Comparison of ENCODE assay signal across 8 cellular contexts in the genomic region with DNA sequence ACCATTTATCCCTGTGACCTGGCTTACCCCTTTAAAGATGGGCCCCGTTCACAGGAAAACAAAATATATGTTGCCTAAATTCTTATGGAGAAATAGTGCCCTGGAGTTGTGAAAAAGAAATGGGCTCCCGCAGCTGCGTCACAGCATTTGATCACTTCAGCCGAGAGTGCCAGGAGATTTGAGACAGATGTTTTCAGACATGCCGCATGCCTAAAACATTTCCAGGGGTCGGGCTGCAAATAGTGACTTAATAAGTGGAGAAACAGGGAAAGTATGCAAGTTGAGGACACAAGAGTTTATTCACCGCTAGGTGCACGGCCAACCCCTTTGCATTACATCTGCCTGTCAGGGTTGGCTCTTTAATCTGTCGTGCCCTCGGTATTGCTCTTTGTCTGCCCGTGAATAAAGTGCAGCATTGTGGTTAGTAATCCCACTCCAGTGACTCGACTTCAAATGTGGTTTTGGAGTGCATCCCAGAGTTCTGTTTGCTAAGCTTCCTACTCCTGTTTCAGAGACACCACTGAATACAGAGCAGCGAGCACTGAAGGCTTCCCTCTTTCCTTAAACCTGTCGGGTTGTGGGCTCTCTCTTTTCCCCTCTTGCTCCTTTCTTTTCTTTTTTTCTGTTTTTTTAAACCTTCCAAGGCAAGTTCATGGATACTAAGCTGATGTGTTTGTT.
DNase-seq lines count a peak whose midpoint lies in the region; ATAC-seq and TF ChIP-seq lines count a peak whose summit lies in the region.

No MANE protein-coding gene starts in this region.

- peak overlapping the region; percentile 8 for H3K27ac ChIP-seq in colonic mucosa

- no peaks in the 10 kb centered on the region for H3K4me1 ChIP-seq in colonic mucosa

- H3K27me3 Mint-ChIP-seq in mesothelial cell of epicardium (ENCODE audit: low read depth), result no peaks in the 10 kb centered on the region

- ATAC-seq in HG02623 (IDR thresholded peaks at IDR 0.05; ENCODE audit: unreplicated experiment) (no peak), HG02642 (IDR thresholded peaks at IDR 0.05; ENCODE audit: poor library complexity, unreplicated experiment) (no peak)
- no peak for ATAC-seq in stimulated activated naive CD8-positive, alpha-beta T cell treated with anti-CD3 and anti-CD28 coated beads, Interleukin-15, Interleukin-2, amounts not matched to agents 100 U/mL and 50 U/mL, for 24 hours

- H3K4me3 Mint-ChIP-seq in mesothelial cell of epicardium, result peak overlapping the region; percentile 51

- H3K27ac Mint-ChIP-seq in mesothelial cell of epicardium, result peak overlapping the region; percentile 74

- no peaks in the 10 kb centered on the region for H3K27me3 ChIP-seq in colonic mucosa

- peak overlapping the region; percentile 3 for H3K4me3 ChIP-seq in colonic mucosa

- H3K4me1 Mint-ChIP-seq in mesothelial cell of epicardium, result peaks cover 27% of the 10 kb centered on the region

- TF ChIP-seq CTCF in colonic mucosa (IDR thresholded peaks at IDR 0.05) (no peak), mesothelial cell of epicardium (IDR thresholded peaks at IDR 0.05; ENCODE audit: unreplicated experiment) (no peak)

- H3K9me3 Mint-ChIP-seq in mesothelial cell of epicardium, result no peaks in the 10 kb centered on the region

- no peaks in the 10 kb centered on the region for H3K9me3 ChIP-seq in colonic mucosa

- H3K36me3 ChIP-seq in colonic mucosa, result no peaks in the 10 kb centered on the region

- H3K36me3 Mint-ChIP-seq in mesothelial cell of epicardium, result no peaks in the 10 kb centered on the region

- intact Hi-C loops in colonic mucosa (cut with DNase I), result no loop called here

- peak overlapping the region in 1 of 2 donors; percentile 19 for H3K9ac ChIP-seq in colonic mucosa (ENCODE audit: low read depth in 2 of 2, low read length in 2 of 2)

- DNase-seq in C1 segment of cervical spinal cord (lab: John Stamatoyannopoulos, UW) (peak in 8 of 14 donors; percentile 25 to 52 (median 41)), NCI-H2171 treated with DMSO at 0.1 percent for 48 hours (lab: John Stamatoyannopoulos, UW) (peak; percentile 60), colonic mucosa (peak; percentile 28), mesothelial cell of epicardium (ENCODE audit: low spot score in 2 of 2, unreplicated experiment in 2 of 2) (peak in 1 of 2 experiments; percentile 42), NCI-H2081 (lab: John Stamatoyannopoulos, UW) (no peak)
- DNase-seq in stimulated activated naive CD8-positive, alpha-beta T cell treated with anti-CD3 and anti-CD28 coated beads, Interleukin-15, Interleukin-2, amounts not matched to agents 100 U/mL and 50 U/mL, for 24 hours, result no peak

Comparison
In these comparisons a context has a peak if more than half of its experiments do, and no peak if none do; other contexts are left out.
1. DNase-seq: peak in C1 segment of cervical spinal cord (8 of 14), NCI-H2171 treated with DMSO at 0.1 percent for 48 hours (single experiment) and colonic mucosa (single experiment); none in stimulated activated naive CD8-positive, alpha-beta T cell treated with anti-CD3 and anti-CD28 coated beads, Interleukin-15, Interleukin-2, amounts not matched to agents 100 U/mL and 50 U/mL, for 24 hours (single experiment) and NCI-H2081 (0 of 2).